ENCODE assay signal across 1 cellular context in genomic region chr18:69843047-69843446, GRCh38.
TF ChIP-seq lines count a peak whose summit lies in the region.

No MANE protein-coding gene starts in this region.

TF ChIP-seq in K562, 482 proteins besides CTCF, POLR2A, EP300 and RAD21 (continued from another document):
- TF ChIP-seq ARID3B (CRISPR knock-in tag; IDR thresholded peaks at IDR 0.05; ENCODE audit: borderline replicate concordance): no peak
- TF ChIP-seq MAFK (IDR thresholded peaks at IDR 0.05; ENCODE audit: low read length): peak; percentile 66
- TF ChIP-seq ZNF639 (CRISPR knock-in tag; conservative IDR thresholded peaks at IDR 0.05 in 1 of 2, IDR thresholded peaks at IDR 0.05 in 1 of 2): no peak
- peak; percentile 53 for TF ChIP-seq MAFF (IDR thresholded peaks at IDR 0.05; ENCODE audit: low read length)
- TF ChIP-seq SETDB1 (IDR thresholded peaks at IDR 0.05; ENCODE audit: low read length): no peak
- no peak for TF ChIP-seq SIX5 (IDR thresholded peaks at IDR 0.05; ENCODE audit: borderline replicate concordance in 1 of 2, insufficient read depth in 1 of 2, low read depth in 1 of 2, low read length in 2 of 2)
- no peak for TF ChIP-seq MAX (CRISPR knock-in tag; IDR thresholded peaks at IDR 0.05)
- TF ChIP-seq C11orf30 (IDR thresholded peaks at IDR 0.05; ENCODE audit: low read depth): peak; percentile 73; the same call in 1 of the 2 replicates
- TF ChIP-seq POLR2AphosphoS2 (IDR thresholded peaks at IDR 0.05; ENCODE audit: low read length): no peak
- no peak for TF ChIP-seq NCOR1 (IDR thresholded peaks at IDR 0.05)
- TF ChIP-seq CHAMP1 (IDR thresholded peaks at IDR 0.05): no peak
- peak; percentile 68 for TF ChIP-seq ZNF316 (IDR thresholded peaks at IDR 0.05)
- TF ChIP-seq ELK1 (CRISPR knock-in tag; IDR thresholded peaks at IDR 0.05): no peak
- peak; percentile 76 for TF ChIP-seq MAFG (tag; conservative IDR thresholded peaks at IDR 0.05)
- no peak for TF ChIP-seq PML (IDR thresholded peaks at IDR 0.05; ENCODE audit: low read length)
- no peak for TF ChIP-seq COPS2 (conservative IDR thresholded peaks at IDR 0.05)
- TF ChIP-seq ZFP91 (CRISPR knock-in tag; IDR thresholded peaks at IDR 0.05): no peak
- no peak for TF ChIP-seq CREB5 (CRISPR knock-in tag; IDR thresholded peaks at IDR 0.05)
TF ChIP-seq in K562: peak in this region for 5.
